10 cellular contexts compared by ENCODE assay signal in the genomic region with DNA sequence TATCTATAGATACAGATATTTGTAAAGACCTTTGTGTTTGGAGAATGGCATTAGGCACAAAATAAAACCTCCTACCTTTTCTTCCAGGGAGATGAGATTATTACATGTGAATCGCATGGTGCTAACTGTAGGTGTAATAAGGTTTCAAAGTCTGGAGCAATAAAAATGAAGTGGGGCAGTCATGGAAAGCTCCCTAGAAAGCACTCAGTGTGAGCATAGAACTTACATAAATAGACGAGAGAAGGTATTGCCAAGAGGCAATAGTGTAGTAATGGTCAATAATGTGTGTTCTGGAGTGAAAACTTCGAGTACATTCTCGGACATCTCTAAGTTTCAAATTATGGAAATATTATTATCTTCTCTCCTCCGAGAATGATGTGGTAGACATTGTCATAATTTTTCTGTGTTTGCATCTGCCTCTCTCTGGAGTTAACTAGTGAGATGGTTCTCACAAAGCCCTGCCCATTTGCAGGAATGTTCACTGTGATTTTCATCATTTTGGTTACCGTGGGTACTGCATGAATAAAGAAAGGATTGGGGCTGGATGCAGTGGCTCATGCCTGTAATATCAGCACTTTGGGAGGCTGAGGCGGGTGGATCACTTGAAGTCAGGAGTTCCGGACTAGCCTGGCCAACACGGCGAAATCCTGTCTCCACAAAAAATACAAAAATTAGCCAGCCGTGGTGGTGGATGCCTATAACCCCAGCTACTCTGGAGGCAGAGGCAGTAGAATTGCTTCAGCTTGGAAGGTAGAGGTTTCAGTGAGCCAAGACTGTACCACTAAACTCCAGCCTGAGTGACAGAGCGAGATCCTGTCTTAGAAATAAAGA. TPM values are rescaled to one million over a fixed set of nuclear protein-coding genes. Genes with fewer than 3 reads are reported as not detected.
DNase-seq lines count a peak whose midpoint lies in the region; ATAC-seq and TF ChIP-seq lines count a peak whose summit lies in the region.
"Had no signal": no experiment of that assay in that cellular context is flagged by ENCODE, and none has a peak within 500 bp of the region (broad histone marks: within the 10 kb centered on the region; RNA-seq: fewer than 3 reads in every experiment).

No MANE protein-coding gene starts in this region.

- no peak overlapping the region for H3K4me2 ChIP-seq in KMS-11
- H3K4me2 ChIP-seq in mammary epithelial cell (ENCODE audit: insufficient read depth, low read depth, low read length): no peak overlapping the region

- in situ Hi-C loops in mammary epithelial cell (cut with MboI; ENCODE audit: low sequenced_read_pairs in 2 of 2): no loop called here

- no peaks in the 10 kb centered on the region for H3K9me3 ChIP-seq in mammary epithelial cell (replicated peaks; ENCODE audit: insufficient read depth, low read length)
- H3K9me3 ChIP-seq in left lung: no peaks in the 10 kb centered on the region

- H2AFZ ChIP-seq in ACC112 (ENCODE audit: low read length, unreplicated experiment) (no peak overlapping the region), KMS-11 (ENCODE audit: low read depth) (no peak overlapping the region), mammary epithelial cell (ENCODE audit: low read depth, low read length) (no peak overlapping the region)

- no peaks in the 10 kb centered on the region for H3K27me3 ChIP-seq in ACC112 (ENCODE audit: insufficient read depth, low read length)
- H3K27me3 ChIP-seq in KMS-11 (ENCODE audit: insufficient read depth, low read depth): no peaks in the 10 kb centered on the region
- no peaks in the 10 kb centered on the region for H3K27me3 ChIP-seq in mammary epithelial cell (ENCODE audit: insufficient read depth, low read length)
- H3K27me3 ChIP-seq in left lung: no peaks in the 10 kb centered on the region

- intact Hi-C loops in mammary epithelial cell (cut with micrococcal nuclease): loop anchor here (10.0 kb wide), 1 partner anchor 54 kb away; no protein-coding TSS in a partner anchor
- intact Hi-C loops in left lung (cut with DNase I): no loop called here

- TF ChIP-seq CTCF in KMS-11 (conservative IDR thresholded peaks at IDR 0.05; ENCODE audit: low read depth, low read length) (no peak), mammary epithelial cell (conservative IDR thresholded peaks at IDR 0.05 in 1 of 2, IDR thresholded peaks at IDR 0.05 in 1 of 2; ENCODE audit: extremely low read depth in 1 of 2, insufficient read depth in 1 of 2, low read depth in 1 of 2, low read length in 2 of 2) (no peak), left lung (IDR thresholded peaks at IDR 0.05) (no peak)

- no peak overlapping the region for H3K9ac ChIP-seq in KMS-11
- H3K9ac ChIP-seq in mammary epithelial cell (ENCODE audit: insufficient read depth, low read length): no peak overlapping the region

- DNase-seq in mammary epithelial cell (peak; percentile 63), left lung (no peak), OCI-M1 (lab: John Stamatoyannopoulos, UW) (no peak), NCI-H1417 (lab: John Stamatoyannopoulos, UW) (no peak)
- DNase-seq: activated T-cell treated with anti-CD3 and anti-CD28 coated beads, Interleukin-2, amount 50 U/mL, for 72 hours had no signal

- BruUV-seq in mammary epithelial cell (replicated peaks; lab: Mats Ljungman, UMichigan): no TSS peak

- H3K36me3 ChIP-seq in ACC112 (ENCODE audit: insufficient read depth, low read length) (peaks cover 37% of the 10 kb centered on the region), KMS-11 (ENCODE audit: insufficient read depth) (peaks cover 30% of the 10 kb centered on the region; the same call in 1 of the 2 replicates), mammary epithelial cell (ENCODE audit: insufficient read depth, low read length) (peaks cover 40% of the 10 kb centered on the region), left lung (peaks cover 5 to 47% of the 10 kb centered on the region in 2 donors)

- peak overlapping the region; percentile 98 for H3K27ac ChIP-seq in ACC112 (ENCODE audit: low read depth, low read length)
- H3K27ac ChIP-seq in KMS-11: peak overlapping the region; percentile 29; the same call in 1 of the 2 replicates
- H3K27ac ChIP-seq in mammary epithelial cell (ENCODE audit: insufficient read depth, low read depth, low read length): peak overlapping the region; percentile 43
- peak overlapping the region; percentile 1 to 29 for H3K27ac ChIP-seq in left lung
- H3K27ac ChIP-seq: C4-2B had no signal

- H3K79me2 ChIP-seq in ACC112 (ENCODE audit: control insufficient read depth, insufficient read depth, low read length, unreplicated experiment) (peaks cover 24% of the 10 kb centered on the region), KMS-11 (ENCODE audit: insufficient read depth, low read depth) (peaks cover under 1% of the 10 kb centered on the region; the same call in 1 of the 2 replicates), mammary epithelial cell (ENCODE audit: insufficient read depth, low read length) (peaks cover 15% of the 10 kb centered on the region)

- WGBS in mammary epithelial cell (ENCODE audit: low coverage, missing lambda C conversion rate): 70% methylated on average over 12 of the region's 12 CpGs

- peaks cover 29% of the 10 kb centered on the region for H3K4me1 ChIP-seq in ACC112 (ENCODE audit: control insufficient read depth, insufficient read depth, low read length, unreplicated experiment)
- peaks cover 34% of the 10 kb centered on the region for H3K4me1 ChIP-seq in KMS-11 (ENCODE audit: low read depth, poor library complexity, severe bottlenecking)
- H3K4me1 ChIP-seq in mammary epithelial cell (ENCODE audit: insufficient read depth, low read length): peaks cover 1% of the 10 kb centered on the region
- H3K4me1 ChIP-seq in left lung: peaks cover 0 to 24% of the 10 kb centered on the region in 2 donors

- H3K4me3 ChIP-seq in ACC112 (ENCODE audit: low read depth, low read length) (no peak overlapping the region), KMS-11 (IDR thresholded peaks at IDR 0.05; ENCODE audit: insufficient read depth, low read depth, low read length) (no peak overlapping the region), mammary epithelial cell (replicated peaks in 1 of 3; ENCODE audit: insufficient read depth in 1 of 3, low read depth in 2 of 3, low read length in 3 of 3) (no peak overlapping the region), left lung (no peak overlapping the region)

- CTCF ChIA-PET in mammary epithelial cell (lab: Charles Lee; ENCODE audit: low non-redundant PET): no interaction called here

- ATAC-seq in left lung: peak; percentile 50
- no peak for ATAC-seq in GM21717 (IDR thresholded peaks at IDR 0.05; ENCODE audit: unreplicated experiment)
- ATAC-seq in GM19035 (IDR thresholded peaks at IDR 0.05; ENCODE audit: unreplicated experiment): no peak
- ATAC-seq: activated T-cell treated with anti-CD3 and anti-CD28 coated beads, Interleukin-2, amount 50 U/mL, for 72 hours had no signal

- dilution Hi-C loops in mammary epithelial cell (cut with HindIII; ENCODE audit: low sequenced_read_pairs): loop anchor here (25.0 kb wide), 1 partner anchor 376 kb away; no protein-coding TSS in a partner anchor

- H4K20me1 ChIP-seq in KMS-11 (ENCODE audit: insufficient read depth) (0 out of 2 replicates have a peak, but pooled peaks cover 6% of the 10 kb centered on the region), mammary epithelial cell (ENCODE audit: insufficient read depth, low read length) (no peaks in the 10 kb centered on the region)

RNA-seq across cellular contexts. Expression of gene VIM, which starts 10.6 kb away (rescaled TPM):
- total RNA-seq in mammary epithelial cell (1,000 to 10,000 TPM; 1,327 to 1,978 TPM), left lung (1,000 to 10,000 TPM; 1,589 to 1,774 TPM)
- polyA plus RNA-seq in mammary epithelial cell: 1,682 TPM
- 2,334 TPM for polyA minus RNA-seq in mammary epithelial cell

RNA-seq across cellular contexts. Expression of gene TRDMT1, which starts 37.2 kb away (rescaled TPM):
- 1 to 10 TPM; 3.5 to 6.2 TPM for total RNA-seq in mammary epithelial cell
- polyA plus RNA-seq in mammary epithelial cell: 2.4 TPM
- polyA minus RNA-seq in mammary epithelial cell: 0.26 TPM
- 10 to 100 TPM in 1 of 2 donors, 1 to 10 TPM in 1; 6.6 to 11.5 TPM for total RNA-seq in left lung

Comparison
In these comparisons a context has a peak if more than half of its experiments do, and no peak if none do; other contexts are left out.
1. H3K27ac ChIP-seq: peak in every context shown above with its lines; median percentile 98 in ACC112; 43 in mammary epithelial cell; 29 in KMS-11; 15 in left lung.